8 cellular contexts compared by ENCODE assay signal in genomic region chr1:2194898-2195673, GRCh38. TPM values are rescaled to one million over a fixed set of nuclear protein-coding genes. Genes with fewer than 3 reads are reported as not detected.
DNase-seq lines count a peak whose midpoint lies in the region; ATAC-seq and TF ChIP-seq lines count a peak whose summit lies in the region.

No MANE protein-coding gene starts in this region.

- H3K9me3 ChIP-seq in right atrium auricular region (no peaks in the 10 kb centered on the region), vagina (no peaks in the 10 kb centered on the region)

- H3K4me3 ChIP-seq in GM12864 (ENCODE audit: low read depth, low read length) (peak overlapping the region; percentile 65), right atrium auricular region (peak overlapping the region; percentile 69 to 77), vagina (peak overlapping the region; percentile 58 to 69)

- DNase-seq in GM12864 (ENCODE audit: low read depth) = peak; percentile 42
- DNase-seq in NCI-H1092 treated with DMSO at 0.1 percent for 48 hours (lab: John Stamatoyannopoulos, UW) = peak; percentile 73
- DNase-seq in T-helper 1 cell = peak; percentile 83 to 89 (median 88)
- peak; percentile 83 for DNase-seq in amniotic stem cell (lab: John Stamatoyannopoulos, UW)
- DNase-seq in right atrium auricular region (ENCODE audit: low spot score) = peak; percentile 93
- DNase-seq in putamen (ENCODE audit: low spot score) = peak; percentile 81
- no peak for DNase-seq in vagina (ENCODE audit: extremely low spot score in 2 of 2)

- TF ChIP-seq POLR2A in vagina (IDR thresholded peaks at IDR 0.05) = peak in 1 of 2 donors; percentile 3

- peaks cover 0 to 65% of the 10 kb centered on the region in 2 donors for H3K4me1 ChIP-seq in right atrium auricular region
- H3K4me1 ChIP-seq in vagina = peaks cover 69% of the 10 kb centered on the region

- peak; percentile 50 for ATAC-seq in HG02610 (IDR thresholded peaks at IDR 0.05; ENCODE audit: unreplicated experiment)

- intact Hi-C loops in vagina (cut with DNase I) = loop anchor here (2.0 to 10.0 kb wide), 3 partner anchors 37 to 350 kb away; no protein-coding TSS in a partner anchor

- peak overlapping the region; percentile 85 to 97 for H3K27ac ChIP-seq in right atrium auricular region
- H3K27ac ChIP-seq in vagina = peak overlapping the region; percentile 93

- H3K36me3 ChIP-seq in right atrium auricular region (no peaks in the 10 kb centered on the region), vagina (no peaks in the 10 kb centered on the region)

- TF ChIP-seq CTCF in GM12864 (IDR thresholded peaks at IDR 0.05; ENCODE audit: low read depth, low read length, missing control alignments) (peak; percentile 91), right atrium auricular region (IDR thresholded peaks at IDR 0.05) (peak; percentile 84 to 98), vagina (IDR thresholded peaks at IDR 0.05) (peak; percentile 95 to 99 (median 97))

- H3K27me3 ChIP-seq in right atrium auricular region (no peaks in the 10 kb centered on the region), vagina (no peaks in the 10 kb centered on the region)

RNA-seq across cellular contexts. Expression of gene FAAP20, which starts 0.5 kb away (rescaled TPM):
- total RNA-seq in right atrium auricular region = 10 to 100 TPM; 18.5 to 24.3 TPM
- total RNA-seq in vagina = 92.3 TPM

RNA-seq across cellular contexts. Expression of gene SKI, which starts 33.0 kb away (rescaled TPM):
- total RNA-seq in right atrium auricular region (10 to 100 TPM; 36.7 to 57.2 TPM), vagina (53.8 TPM)

Comparison
In these comparisons a context has a peak if more than half of its experiments do, and no peak if none do; other contexts are left out.
1. DNase-seq: peak in GM12864 (single experiment), NCI-H1092 treated with DMSO at 0.1 percent for 48 hours (single experiment), T-helper 1 cell (5 of 5), amniotic stem cell (single experiment), right atrium auricular region (single experiment) and putamen (single experiment); none in vagina (0 of 2).
2. Peak in every context shown above with its lines, with median percentiles within 50 percentile points of each other: H3K4me3 ChIP-seq and CTCF ChIP-seq.